ENCODE assay signal across 11 cellular contexts in the genomic region with DNA sequence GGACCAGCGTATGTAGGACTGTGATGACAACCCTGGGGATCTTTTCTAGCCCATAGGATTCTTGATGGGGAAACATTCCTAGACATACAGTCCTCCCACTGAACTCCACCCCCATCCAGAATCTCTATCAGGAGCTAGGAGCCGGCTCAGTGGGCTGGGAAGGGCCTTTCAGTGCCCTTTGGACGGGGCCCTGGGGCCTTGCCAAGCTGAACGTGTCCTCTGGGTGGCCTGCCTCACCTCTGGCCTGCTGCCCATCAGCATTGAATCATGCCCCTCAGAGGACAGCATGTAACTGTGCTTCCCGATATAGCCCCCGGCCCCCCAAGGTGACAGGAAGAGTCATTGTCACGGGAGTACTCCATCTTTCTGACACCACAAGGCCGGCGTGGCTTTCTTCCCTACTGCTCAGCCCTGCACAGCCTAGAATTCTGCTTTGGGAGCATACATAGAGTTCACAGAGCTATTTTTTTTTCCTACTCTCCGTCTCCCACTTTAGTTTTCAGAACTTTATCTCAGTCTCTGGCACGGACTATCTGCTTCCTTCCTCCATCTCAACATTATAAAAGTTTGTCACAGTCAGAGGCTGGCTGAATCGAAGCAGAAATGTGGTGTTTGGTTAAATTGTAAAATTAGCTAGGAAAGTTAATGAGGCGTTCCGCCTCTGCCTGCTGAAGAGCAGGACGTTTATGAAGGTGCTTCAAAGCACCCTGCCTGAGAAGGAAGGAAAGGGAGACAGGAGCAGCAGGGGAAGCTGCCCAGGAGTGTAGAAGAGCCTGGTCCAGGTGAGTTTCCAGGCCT.
A peak's percentile ranks its signal among the peaks of the same experiment; 100 is the strongest.
DNase-seq lines count a peak whose midpoint lies in the region; ATAC-seq and TF ChIP-seq lines count a peak whose summit lies in the region.
"Had no signal": no experiment of that assay in that cellular context is flagged by ENCODE, and none has a peak within 500 bp of the region (broad histone marks: within the 10 kb centered on the region; RNA-seq: fewer than 3 reads in every experiment).

No MANE protein-coding gene starts in this region.

- H3K27me3 ChIP-seq in OCI-LY1 (ENCODE audit: insufficient read depth, low read length) (no peaks in the 10 kb centered on the region), lower lobe of right lung (ENCODE audit: low read depth) (no peaks in the 10 kb centered on the region), subcutaneous abdominal adipose tissue (ENCODE audit: control insufficient read depth in 5 of 5, insufficient read depth in 4 of 5, low read length in 5 of 5) (no peaks in the 10 kb centered on the region)

- H3K36me3 ChIP-seq in OCI-LY1 (ENCODE audit: insufficient read depth, low read length) (no peaks in the 10 kb centered on the region), lower lobe of right lung (no peaks in the 10 kb centered on the region), subcutaneous abdominal adipose tissue (ENCODE audit: control insufficient read depth in 5 of 5, insufficient read depth in 5 of 5, low read length in 5 of 5) (peaks cover 0 to 7% (median 3%) of the 10 kb centered on the region in 5 donors)

- no peaks in the 10 kb centered on the region for H3K9me2 ChIP-seq in OCI-LY1 (ENCODE audit: low read depth, low read length)

- no peaks in the 10 kb centered on the region for H3K79me2 ChIP-seq in OCI-LY1 (ENCODE audit: insufficient read depth, low read length)

- peaks cover 61% of the 10 kb centered on the region for H3K4me1 ChIP-seq in OCI-LY1 (ENCODE audit: insufficient read depth, low read length, severe bottlenecking)
- peaks cover 99% of the 10 kb centered on the region for H3K4me1 ChIP-seq in lower lobe of right lung
- H3K4me1 ChIP-seq in subcutaneous abdominal adipose tissue (ENCODE audit: control insufficient read depth in 5 of 5, insufficient read depth in 5 of 5, low read length in 5 of 5): peaks cover 28 to 94% (median 74%) of the 10 kb centered on the region in 5 donors

- H3K9me3 ChIP-seq in OCI-LY1 (ENCODE audit: low read length) (no peaks in the 10 kb centered on the region), lower lobe of right lung (no peaks in the 10 kb centered on the region), subcutaneous abdominal adipose tissue (ENCODE audit: control insufficient read depth in 5 of 5, low read length in 5 of 5) (no peaks in the 10 kb centered on the region)

- peak overlapping the region; percentile 36; the same call in 1 of the 2 replicates for H3K4me2 ChIP-seq in OCI-LY1 (ENCODE audit: low read length)

- peak; percentile 86 for DNase-seq in lower lobe of right lung
- no peak for DNase-seq in OCI-M1 (lab: John Stamatoyannopoulos, UW)
- DNase-seq in activated gamma-delta T cell treated with Interleukin-2 at 50 U/mL for 16 hours: no peak
- DNase-seq: EL; NCI-H1092 treated with DMSO at 0.1 percent for 48 hours; stimulated activated CD4-positive, alpha-beta T cell treated with anti-CD3 and anti-CD28 coated beads, Interleukin-2, amount 100 ng/mL, for 48 hours had no signal

- TF ChIP-seq CTCF in OCI-LY1 (IDR thresholded peaks at IDR 0.05; ENCODE audit: low read length): no peak
- no peak for TF ChIP-seq CTCF in lower lobe of right lung (IDR thresholded peaks at IDR 0.05)

- intact Hi-C loops in lower lobe of right lung (cut with DNase I): no loop called here

- H3K9ac ChIP-seq in OCI-LY1 (ENCODE audit: low read length) (no peak overlapping the region; the same call in 1 of the 2 replicates), subcutaneous abdominal adipose tissue (ENCODE audit: low read length in 5 of 5) (peak overlapping the region in 3 of 5 donors; percentile 38 to 71 (median 45))

- no peaks in the 10 kb centered on the region for H4K20me1 ChIP-seq in OCI-LY1 (ENCODE audit: insufficient read depth, low read length)

- ATAC-seq in lower lobe of right lung (peak; percentile 58 to 72), HG02840 (IDR thresholded peaks at IDR 0.05; ENCODE audit: low FRiP score, unreplicated experiment) (no peak), HG02588 (IDR thresholded peaks at IDR 0.05; ENCODE audit: unreplicated experiment) (no peak)

- no peaks in the 10 kb centered on the region for H3F3A ChIP-seq in OCI-LY1 (ENCODE audit: insufficient read depth, low read length)

- H2AFZ ChIP-seq in OCI-LY1 (ENCODE audit: low read length): no peak overlapping the region

- H3K27ac ChIP-seq in OCI-LY1 (ENCODE audit: low read depth, low read length, poor library complexity, severe bottlenecking) (peak overlapping the region; percentile 42), cingulate gyrus (ENCODE audit: low read depth, low read length) (peak overlapping the region; percentile 89), lower lobe of right lung (peak overlapping the region; percentile 88), subcutaneous abdominal adipose tissue (ENCODE audit: low read depth, low read length) (peak overlapping the region; percentile 74)

- H3K4me3 ChIP-seq in OCI-LY1 (ENCODE audit: low read depth, low read length, poor library complexity, severe bottlenecking) (no peak overlapping the region), lower lobe of right lung (no peak overlapping the region), subcutaneous abdominal adipose tissue (ENCODE audit: low read depth in 1 of 5, low read length in 5 of 5) (peak overlapping the region in 2 of 5 donors; percentile 2 to 26)

Comparison
In these comparisons a context has a peak if more than half of its experiments do, and no peak if none do; other contexts are left out.
1. ATAC-seq: peak in lower lobe of right lung (2 of 2); none in HG02840 (single experiment) and HG02588 (single experiment).
2. Peak in every context shown above with its lines, with median percentiles within 50 percentile points of each other: H3K27ac ChIP-seq.